17 cellular contexts compared by ENCODE assay signal in genomic region chrY:7744666-7745300, GRCh38.
"Had no signal": no experiment of that assay in that cellular context is flagged by ENCODE, and none has a peak within 500 bp of the region (broad histone marks: within the 10 kb centered on the region; RNA-seq: fewer than 3 reads in every experiment).

No MANE protein-coding gene starts in this region.

- ATAC-seq: left colon; mucosa of descending colon; natural killer cell treated with Interleukin-12 subunit alpha and Interleukin-12 subunit beta and Interleukin-15 and Interleukin-18, amount 100 ng/mL, for 72 hours; psoas muscle; right lobe of liver; upper lobe of right lung had no signal

- H3K27ac Mint-ChIP-seq: activated T-helper 1 cell treated with anti-CD3 and anti-CD28 coated beads, Interleukin-12 subunit alpha, Interleukin-12 subunit beta, Interleukin-2, Interleukin-4 antibody, amounts not matched to agents 30 ng/mL and 10 ng/mL and 1 ng/mL, durations not matched to agents 14 hours and 24 hours and 36 hours; natural killer cell treated with Interleukin-12 subunit alpha and Interleukin-12 subunit beta and Interleukin-15 and Interleukin-18, amount 100 ng/mL, for 72 hours had no signal

- DNase-seq: activated CD4-positive, alpha-beta T cell treated with anti-CD3 and anti-CD28 coated beads for 4 hours; activated naive CD4-positive, alpha-beta T cell; effector CD8-positive, alpha-beta T cell; left colon; mucosa of descending colon; occipital lobe; psoas muscle; right lobe of liver; stimulated activated CD4-positive, alpha-beta T cell treated with anti-CD3 and anti-CD28 coated beads, Interleukin-2, amount 100 ng/mL, for 24 hours; stimulated activated naive CD4-positive, alpha-beta T cell treated with Interleukin-2 at 50 U/mL for 16 hours; T1000; upper lobe of right lung had no signal

- H3K9me3 Mint-ChIP-seq: activated T-helper 1 cell treated with anti-CD3 and anti-CD28 coated beads, Interleukin-12 subunit alpha, Interleukin-12 subunit beta, Interleukin-2, Interleukin-4 antibody, amounts not matched to agents 30 ng/mL and 10 ng/mL and 1 ng/mL, durations not matched to agents 14 hours and 24 hours and 36 hours; natural killer cell treated with Interleukin-12 subunit alpha and Interleukin-12 subunit beta and Interleukin-15 and Interleukin-18, amount 100 ng/mL, for 72 hours had no signal

- H3K27ac ChIP-seq: ascending aorta, coronary artery, psoas muscle, right lobe of liver, suprapubic skin, upper lobe of right lung had no signal

- H3K4me3 Mint-ChIP-seq: activated T-helper 1 cell treated with anti-CD3 and anti-CD28 coated beads, Interleukin-12 subunit alpha, Interleukin-12 subunit beta, Interleukin-2, Interleukin-4 antibody, amounts not matched to agents 30 ng/mL and 10 ng/mL and 1 ng/mL, durations not matched to agents 14 hours and 24 hours and 36 hours; natural killer cell treated with Interleukin-12 subunit alpha and Interleukin-12 subunit beta and Interleukin-15 and Interleukin-18, amount 100 ng/mL, for 72 hours had no signal

- H3K36me3 Mint-ChIP-seq: natural killer cell treated with Interleukin-12 subunit alpha and Interleukin-12 subunit beta and Interleukin-15 and Interleukin-18, amount 100 ng/mL, for 72 hours had no signal
